Comparison of ENCODE assay signal across 20 cellular contexts in genomic region chr1:4137621-4138390, GRCh38.
"Had no signal": no experiment of that assay in that cellular context is flagged by ENCODE, and none has a peak within 500 bp of the region (broad histone marks: within the 10 kb centered on the region; RNA-seq: fewer than 3 reads in every experiment).

No MANE protein-coding gene starts in this region.

- H3K27ac ChIP-seq: left ventricle myocardium inferior, neutrophil, pancreas, vagina had no signal

- H3K4me3 ChIP-seq: left ventricle myocardium inferior, pancreas, vagina had no signal

- H3K9me3 ChIP-seq: left ventricle myocardium inferior, neutrophil, pancreas, vagina had no signal

- ATAC-seq: activated T-cell treated with anti-CD3 and anti-CD28 coated beads, Interleukin-2, amount 50 U/mL, for 72 hours; naive thymus-derived CD8-positive, alpha-beta T cell; pancreas; right cardiac atrium; T-helper 17 cell had no signal

- H3K27me3 ChIP-seq: vagina had no signal

- H3K36me3 ChIP-seq: left ventricle myocardium inferior, neutrophil, pancreas, vagina had no signal

- DNase-seq: activated CD4-positive, alpha-beta memory T cell treated with anti-CD3 and anti-CD28 coated beads for 36 hours; activated CD4-positive, alpha-beta T cell treated with anti-CD3 and anti-CD28 coated beads for 4 hours; activated CD4-positive, CD25-positive, alpha-beta regulatory T cell; activated effector memory CD4-positive, alpha-beta T cell treated with anti-CD3 and anti-CD28 coated beads, Interleukin-2, amount 50 U/mL, for 16 hours; activated naive CD4-positive, alpha-beta T cell treated with anti-CD3 and anti-CD28 coated beads, Interleukin-2, amount 10 ng/mL, durations not matched to agents 7 days and 5 days; activated T-cell treated with anti-CD3 and anti-CD28 coated beads, Interleukin-2, amount 50 U/mL, for 72 hours; amygdala; cerebellar nuclear complex; cortex of kidney; kidney glomerular epithelial cell; left ventricle myocardium inferior; naive thymus-derived CD8-positive, alpha-beta T cell; pancreas; right cardiac atrium; stimulated activated CD4-positive, alpha-beta T cell treated with anti-CD3 and anti-CD28 coated beads, Interleukin-1b, Interleukin-23, amount 100 ng/mL, for 48 hours; stimulated activated naive B cell treated with anti-CD40 and anti-IgM and Interleukin-4, amounts not matched to agents 10 μg/mL and 1 μg/mL and 100 μg/mL, for 72 hours; T-helper 17 cell; trophoblast cell had no signal

- H3K4me1 ChIP-seq: left ventricle myocardium inferior, pancreas, vagina had no signal
